In the genomic region with DNA sequence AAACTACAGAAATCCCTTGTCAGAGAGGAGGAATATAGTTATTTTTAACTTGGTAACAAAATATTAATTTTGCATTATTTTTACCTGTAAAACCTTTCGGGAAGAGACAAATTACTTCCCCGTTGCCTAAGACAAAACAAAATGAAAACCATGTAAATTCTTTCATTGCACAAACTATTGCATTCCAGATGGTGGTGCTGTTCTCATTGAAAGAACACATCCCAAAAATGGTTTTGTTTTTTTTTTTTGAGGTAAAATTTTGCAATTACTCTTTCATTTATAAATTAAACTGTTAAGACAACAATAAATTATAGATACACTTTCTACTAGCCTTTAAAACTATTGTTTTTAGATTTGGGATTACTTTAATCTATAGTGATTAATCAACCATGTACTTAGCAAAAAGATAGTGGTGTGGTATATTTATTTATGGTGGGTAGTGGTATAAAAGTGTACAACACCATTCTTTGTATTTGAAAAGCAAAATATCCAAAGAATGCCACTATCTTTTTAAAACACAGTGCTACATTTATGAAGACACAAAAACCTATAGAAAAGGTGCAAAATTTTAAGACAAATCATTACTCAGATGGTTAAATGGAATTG, we compare ENCODE assay signal across 8 cellular contexts.
A peak's percentile ranks its signal among the peaks of the same experiment; 100 is the strongest.
DNase-seq lines count a peak whose midpoint lies in the region; ATAC-seq and TF ChIP-seq lines count a peak whose summit lies in the region.

No MANE protein-coding gene starts in this region.

- peak; percentile 59 for DNase-seq in ACHN
- DNase-seq in Panc1 (ENCODE audit: low read depth, low spot score): no peak
- no peak for DNase-seq in esophagus muscularis mucosa (ENCODE audit: extremely low spot score)
- peak; percentile 59 for DNase-seq in renal cortical epithelial cell (ENCODE audit: low read depth)
- DNase-seq in kidney glomerular epithelial cell (lab: John Stamatoyannopoulos, UW): no peak
- DNase-seq in activated CD4-positive, alpha-beta T cell treated with anti-CD3 and anti-CD28 coated beads for 36 hours: no peak
- no peak for DNase-seq in OCI-M2 (lab: John Stamatoyannopoulos, UW; ENCODE audit: unreplicated experiment)

- H3K27me3 ChIP-seq in Panc1 (ENCODE audit: control insufficient read depth, insufficient read depth, low read length): no peaks in the 10 kb centered on the region
- H3K27me3 ChIP-seq in esophagus muscularis mucosa: no peaks in the 10 kb centered on the region

- H3K36me3 ChIP-seq in Panc1 (ENCODE audit: control insufficient read depth, insufficient read depth, low read length): no peaks in the 10 kb centered on the region
- H3K36me3 ChIP-seq in esophagus muscularis mucosa: no peaks in the 10 kb centered on the region

- POLR2A ChIA-PET in Panc1 (lab: Charles Lee): no interaction called here
- POLR2A ChIA-PET in activated CD4-positive, alpha-beta T cell treated with anti-CD3 and anti-CD28 coated beads for 36 hours (lab: Charles Lee): no interaction called here

- in situ Hi-C loops in ACHN (cut with HindIII; ENCODE audit: low pct_ligation_motif_present, low pct_unique_long_range_greater_than_20kb, low sequenced_read_pairs) (loop anchor here (25.0 kb wide), 1 partner anchor 209 kb away; a partner anchor contains a TSS), Panc1 (cut with HindIII; ENCODE audit: low pct_unique_long_range_greater_than_20kb, low sequenced_read_pairs) (no loop called here)

- BruUV-seq in Panc1 (replicated peaks; lab: Mats Ljungman, UMichigan): no TSS peak

- intact Hi-C loops in Panc1 (cut with micrococcal nuclease; ENCODE audit: unreplicated experiment) (no loop called here), esophagus muscularis mucosa (cut with DNase I) (loop anchor here (2.0 to 5.0 kb wide), 2 partner anchors 115 to 209 kb away; a partner anchor contains a TSS)
- intact Hi-C loops in activated CD4-positive, alpha-beta T cell treated with anti-CD3 and anti-CD28 coated beads for 36 hours (cut with DNase I, micrococcal nuclease): loop anchor here (1.0 to 10.0 kb wide), 8 partner anchors 114 to 831 kb away; a partner anchor contains a TSS

- no peak for TF ChIP-seq POLR2A in esophagus muscularis mucosa (IDR thresholded peaks at IDR 0.05; ENCODE audit: low read depth)

- H3K4me3 Mint-ChIP-seq in activated CD4-positive, alpha-beta T cell treated with anti-CD3 and anti-CD28 coated beads for 36 hours: no peak overlapping the region

- CTCF ChIA-PET in Panc1 (lab: Charles Lee): interaction anchor here (0.6 kb wide), 1 partner anchor 28 kb away, joined by 4 read pairs; no protein-coding TSS in a partner anchor
- CTCF ChIA-PET in activated CD4-positive, alpha-beta T cell treated with anti-CD3 and anti-CD28 coated beads for 36 hours (lab: Charles Lee): interaction anchor here (0.9 to 2.2 kb wide), 8 partner anchors 13 to 160 kb away, joined by 3 to 11 read pairs (median 4); a partner anchor contains a TSS

- peaks cover 5% of the 10 kb centered on the region for H3K4me1 ChIP-seq in Panc1 (ENCODE audit: control insufficient read depth, insufficient read depth, low read length)
- peaks cover 6 to 47% (median 43%) of the 10 kb centered on the region in 4 donors for H3K4me1 ChIP-seq in esophagus muscularis mucosa

- no peak overlapping the region for H3K27ac Mint-ChIP-seq in activated CD4-positive, alpha-beta T cell treated with anti-CD3 and anti-CD28 coated beads for 36 hours

- peaks cover under 1% of the 10 kb centered on the region for H3K27me3 Mint-ChIP-seq in activated CD4-positive, alpha-beta T cell treated with anti-CD3 and anti-CD28 coated beads for 36 hours

- no peak for ATAC-seq in Panc1
- no peak for ATAC-seq in activated CD4-positive, alpha-beta T cell treated with anti-CD3 and anti-CD28 coated beads for 36 hours

- 17% methylated on average over 2 of the region's 2 CpGs for WGBS in esophagus muscularis mucosa

- TF ChIP-seq CTCF in GM12872 (IDR thresholded peaks at IDR 0.05; ENCODE audit: insufficient read depth, low read depth, low read length): peak; percentile 59
- TF ChIP-seq CTCF in Panc1 (IDR thresholded peaks at IDR 0.05): peak; percentile 72; the same call in 1 of the 2 replicates
- peak; percentile 52 to 72 (median 71) for TF ChIP-seq CTCF in esophagus muscularis mucosa (IDR thresholded peaks at IDR 0.05)

- TF ChIP-seq EP300 in esophagus muscularis mucosa (IDR thresholded peaks at IDR 0.05): no peak

- H3K9me3 ChIP-seq in Panc1 (ENCODE audit: control insufficient read depth, insufficient read depth, low read depth, low read length) (peaks cover 5% of the 10 kb centered on the region; the same call in 1 of the 2 replicates), esophagus muscularis mucosa (peaks cover 0 to 5% (median 2%) of the 10 kb centered on the region in 4 donors)

- H3K4me1 Mint-ChIP-seq in activated CD4-positive, alpha-beta T cell treated with anti-CD3 and anti-CD28 coated beads for 36 hours: peaks cover 9% of the 10 kb centered on the region

- no peak overlapping the region for H3K27ac ChIP-seq in Panc1 (ENCODE audit: low read length)
- H3K27ac ChIP-seq in esophagus muscularis mucosa (replicated peaks in 1 of 4): peak overlapping the region in 2 of 4 donors; percentile 18 to 42

- peaks cover 8% of the 10 kb centered on the region for H3K9me3 Mint-ChIP-seq in activated CD4-positive, alpha-beta T cell treated with anti-CD3 and anti-CD28 coated beads for 36 hours (ENCODE audit: low read depth)

- H3K4me3 ChIP-seq in Panc1 (ENCODE audit: low read depth in 2 of 2, low read length in 2 of 2) (no peak overlapping the region), esophagus muscularis mucosa (no peak overlapping the region)

- no peaks in the 10 kb centered on the region for H3K36me3 Mint-ChIP-seq in activated CD4-positive, alpha-beta T cell treated with anti-CD3 and anti-CD28 coated beads for 36 hours (ENCODE audit: low read depth)

Comparison
In these comparisons a context has a peak if more than half of its experiments do, and no peak if none do; other contexts are left out.
1. DNase-seq: peak in ACHN (single experiment) and renal cortical epithelial cell (single experiment); none in Panc1 (single experiment), esophagus muscularis mucosa (single experiment), kidney glomerular epithelial cell (single experiment), activated CD4-positive, alpha-beta T cell treated with anti-CD3 and anti-CD28 coated beads for 36 hours (single experiment) and OCI-M2 (single experiment).
2. Peak in every context shown above with its lines, with median percentiles within 50 percentile points of each other: CTCF ChIP-seq.